18 cellular contexts compared by ENCODE assay signal in genomic region chr4:113566015-113566795, GRCh38.
DNase-seq lines count a peak whose midpoint lies in the region; ATAC-seq, FAIRE-seq and TF ChIP-seq lines count a peak whose summit lies in the region.
"Had no signal": no experiment of that assay in that cellular context is flagged by ENCODE, and none has a peak within 500 bp of the region (broad histone marks: within the 10 kb centered on the region; RNA-seq: fewer than 3 reads in every experiment).

No MANE protein-coding gene starts in this region.

- H3K9me3 ChIP-seq in BLaER1 (peaks cover 5% of the 10 kb centered on the region; the same call in 1 of the 2 replicates), KOPT-K1 (ENCODE audit: insufficient read depth, low read length, poor library complexity, severe bottlenecking) (peaks cover 15% of the 10 kb centered on the region), GM12878 (replicated peaks; ENCODE audit: control insufficient read depth, insufficient read depth, low read length) (no peaks in the 10 kb centered on the region; the same call in 1 of the 3 replicates)
- H3K9me3 ChIP-seq: gastroesophageal sphincter, neutrophil had no signal

- H3K36me3 ChIP-seq in BLaER1 (peaks cover 15% of the 10 kb centered on the region; the same call in 1 of the 2 replicates), KOPT-K1 (ENCODE audit: insufficient read depth, low read length) (0 out of 2 replicates have a peak, but pooled peaks cover 3% of the 10 kb centered on the region), GM12878 (ENCODE audit: control insufficient read depth in 2 of 2, insufficient read depth in 2 of 2, low read length in 1 of 2) (0 out of 4 replicates have a peak, but pooled peaks cover 0 to 3% of the 10 kb centered on the region in 2 experiments)
- H3K36me3 ChIP-seq: gastroesophageal sphincter, neutrophil had no signal

- FAIRE-seq in D721Med (lab: Jason Lieb, UNC) (peak; percentile 72), GM12878 (lab: Jason Lieb, UNC) (peak; percentile 75)
- FAIRE-seq: RCC 7860 had no signal

- H3K27ac ChIP-seq in BLaER1: peak overlapping the region; percentile 97
- peak overlapping the region; percentile 89 for H3K27ac ChIP-seq in KOPT-K1 (ENCODE audit: low read depth, low read length, poor library complexity, severe bottlenecking)
- peak overlapping the region; percentile 60 for H3K27ac ChIP-seq in GM12878 (ENCODE audit: control insufficient read depth, insufficient read depth)
- H3K27ac ChIP-seq: epithelial cell of prostate, gastroesophageal sphincter, neutrophil had no signal

- no peak for TF ChIP-seq EP300 in GM12878 (IDR thresholded peaks at IDR 0.05; ENCODE audit: borderline replicate concordance in 1 of 2, control insufficient read depth in 1 of 2, low read depth in 2 of 2, low read length in 2 of 2)

- RAD21 ChIA-PET in GM12878 (lab: Charles Lee; ENCODE audit: unreplicated experiment): interaction anchor here (0.6 to 8.5 kb wide), 12 partner anchors 9 to 201 kb away, joined by 3 to 95 read pairs (median 5); no protein-coding TSS in a partner anchor

- H3K4me2 ChIP-seq in BLaER1: peak overlapping the region; percentile 86
- peak overlapping the region; percentile 84 for H3K4me2 ChIP-seq in GM12878 (ENCODE audit: control insufficient read depth, insufficient read depth)

- no peaks in the 10 kb centered on the region for H3K27me3 ChIP-seq in BLaER1
- H3K27me3 ChIP-seq in GM12878 (replicated peaks in 1 of 2; ENCODE audit: control insufficient read depth in 2 of 2, insufficient read depth in 2 of 2, low read length in 1 of 2): no peaks in the 10 kb centered on the region
- H3K27me3 ChIP-seq: gastroesophageal sphincter had no signal

- DNase-seq in D721Med (ENCODE audit: insufficient read length, low spot score) (no peak), GM12878 (ENCODE audit: low read depth, low spot score) (no peak), DMS 273 treated with DMSO at 0.1 percent for 48 hours (lab: John Stamatoyannopoulos, UW) (no peak), NCI-H1417 (lab: John Stamatoyannopoulos, UW) (no peak)
- DNase-seq: AML-193, cortex of kidney, NCI-H1930, NCI-H526 treated with DMSO at 0.1 percent for 48 hours, SW 1271 had no signal

- CTCF ChIA-PET in GM12878 (lab: Yijun Ruan, JAX): interaction anchor here (0.8 to 2.5 kb wide), 10 partner anchors 9 to 108 kb away, joined by 3 to 12 read pairs (median 4); no protein-coding TSS in a partner anchor

- intact Hi-C loops in GM12878 (cut with micrococcal nuclease; ENCODE audit: unreplicated experiment): no loop called here

- WGBS in GM12878 (ENCODE audit: insufficient coverage, insufficient replicate concordance, low lambda C conversion rate, missing lambda C conversion rate): 84% methylated on average over 3 of the region's 3 CpGs

- H3K4me1 ChIP-seq in BLaER1: peaks cover 87% of the 10 kb centered on the region
- H3K4me1 ChIP-seq in GM12878 (ENCODE audit: control insufficient read depth, insufficient read depth, low read length): peaks cover 38% of the 10 kb centered on the region
- H3K4me1 ChIP-seq: gastroesophageal sphincter had no signal

- POLR2A ChIA-PET in GM12878 (lab: Charles Lee): interaction anchor here (0.5 to 1.7 kb wide), 7 partner anchors 10 to 70 kb away, joined by 3 to 5 read pairs (median 4); no protein-coding TSS in a partner anchor

- ATAC-seq in GM12878 (peak; percentile 56), HG03159 (IDR thresholded peaks at IDR 0.05; ENCODE audit: unreplicated experiment) (no peak), HG03135 (IDR thresholded peaks at IDR 0.05; ENCODE audit: unreplicated experiment) (no peak)
- ATAC-seq: gastroesophageal sphincter had no signal

- H4K20me1 ChIP-seq in BLaER1 (no peaks in the 10 kb centered on the region), GM12878 (ENCODE audit: control insufficient read depth, insufficient read depth) (no peaks in the 10 kb centered on the region)

- peak overlapping the region; percentile 81 for H3K9ac ChIP-seq in BLaER1
- H3K9ac ChIP-seq in GM12878 (ENCODE audit: control insufficient read depth, insufficient read depth, low read length): peak overlapping the region; percentile 47

- SMC1A ChIA-PET in GM12878 (lab: Charles Lee; ENCODE audit: uncharacterized antibody, unreplicated experiment): interaction anchor here (0.8 to 8.9 kb wide), 15 partner anchors 13 to 218 kb away, joined by 3 to 168 read pairs (median 11); no protein-coding TSS in a partner anchor

- TF ChIP-seq CTCF in D721Med (IDR thresholded peaks at IDR 0.05; ENCODE audit: insufficient read depth, missing control alignments): no peak
- TF ChIP-seq CTCF in GM12878 (IDR thresholded peaks at IDR 0.05 in 2 of 3, conservative IDR thresholded peaks at IDR 0.05 in 1 of 3; ENCODE audit: control insufficient read depth in 2 of 3, extremely low read depth in 1 of 3, insufficient read depth in 1 of 3, low read depth in 3 of 3, low read length in 3 of 3): no peak

- H3K4me3 ChIP-seq in BLaER1 (no peak overlapping the region), GM12878 (no peak overlapping the region)
- H3K4me3 ChIP-seq: gastroesophageal sphincter, lung had no signal

- no TSS peak for BruUV-seq in GM12878 (replicated peaks; lab: Mats Ljungman, UMichigan)

- in situ Hi-C loops in GM12878 (cut with MboI): loop anchor here (5.0 kb wide), 1 partner anchor 196 kb away; the partner anchor contains the start of gene CAMK2D

- no peak overlapping the region for H2AFZ ChIP-seq in GM12878 (ENCODE audit: control insufficient read depth, low read depth, low read length)

- no peak for TF ChIP-seq RAD21 in GM12878 (IDR thresholded peaks at IDR 0.05; ENCODE audit: insufficient read depth, low read depth, low read length)

- peaks cover 4% of the 10 kb centered on the region for H3K79me2 ChIP-seq in GM12878 (ENCODE audit: control insufficient read depth, insufficient read depth, low read length)

- no peak for TF ChIP-seq POLR2A in GM12878 (IDR thresholded peaks at IDR 0.05; ENCODE audit: low read depth, low read length)

TF ChIP-seq in GM12878, 131 proteins besides CTCF, POLR2A, EP300 and RAD21 (continues in another document):
- TF ChIP-seq REST (IDR thresholded peaks at IDR 0.05; ENCODE audit: low read depth, low read length) (no peak), YY1 (IDR thresholded peaks at IDR 0.05; ENCODE audit: low read depth, low read length) (no peak), NFIC (IDR thresholded peaks at IDR 0.05; ENCODE audit: low read depth, low read length) (no peak), RELA (IDR thresholded peaks at IDR 0.05; ENCODE audit: borderline replicate concordance, partially characterized antibody) (no peak), NRF1 (conservative IDR thresholded peaks at IDR 0.05; ENCODE audit: low read depth, low read length) (no peak), KAT2A (conservative IDR thresholded peaks at IDR 0.05; ENCODE audit: control insufficient read depth, low read depth, low read length) (no peak), CEBPB (IDR thresholded peaks at IDR 0.05; ENCODE audit: borderline replicate concordance in 1 of 2, low read depth in 2 of 2, low read length in 2 of 2) (no peak), RELB (IDR thresholded peaks at IDR 0.05; ENCODE audit: low read depth) (0 out of 2 replicates have a peak, but pooled peaks have one; percentile 15), MYB (IDR thresholded peaks at IDR 0.05; ENCODE audit: borderline replicate concordance, low read depth, low read length) (no peak), BMI1 (IDR thresholded peaks at IDR 0.05; ENCODE audit: borderline replicate concordance) (no peak)
